20 cellular contexts compared by ENCODE assay signal in genomic region chr7:87575521-87575920, GRCh38. TPM values are rescaled to one million over a fixed set of nuclear protein-coding genes. Genes with fewer than 3 reads are reported as not detected.
DNase-seq lines count a peak whose midpoint lies in the region; TF ChIP-seq lines count a peak whose summit lies in the region.
"Had no signal": no experiment of that assay in that cellular context is flagged by ENCODE, and none has a peak within 500 bp of the region (broad histone marks: within the 10 kb centered on the region; RNA-seq: fewer than 3 reads in every experiment).

No MANE protein-coding gene starts in this region.

- H3K9me3 Mint-ChIP-seq in T-helper 2 cell treated with Interferon-gamma antibody and Interleukin-4, amounts not matched to agents 5 μg/mL and 100 μg/mL, for 36 hours: peaks cover 4% of the 10 kb centered on the region
- H3K9me3 Mint-ChIP-seq: activated T-helper 2 cell treated with anti-CD3 and anti-CD28 coated beads, Interferon-gamma antibody, Interleukin-2, Interleukin-4, amounts not matched to agents 10 μg/mL and 5 μg/mL and 100 μg/mL, durations not matched to agents 14 hours and 24 hours and 36 hours; nephron progenitor cell had no signal

- no peaks in the 10 kb centered on the region for H3K36me3 Mint-ChIP-seq in T-helper 2 cell treated with Interferon-gamma antibody and Interleukin-4, amounts not matched to agents 5 μg/mL and 100 μg/mL, for 36 hours (ENCODE audit: low read depth)
- H3K36me3 Mint-ChIP-seq: mesothelial cell of epicardium had no signal

- peaks cover 3% of the 10 kb centered on the region for H3K4me1 Mint-ChIP-seq in T-helper 2 cell treated with Interferon-gamma antibody and Interleukin-4, amounts not matched to agents 5 μg/mL and 100 μg/mL, for 36 hours (ENCODE audit: low read depth)
- H3K4me1 Mint-ChIP-seq: nephron progenitor cell had no signal

- H3K27me3 Mint-ChIP-seq in T-helper 2 cell treated with Interferon-gamma antibody and Interleukin-4, amounts not matched to agents 5 μg/mL and 100 μg/mL, for 36 hours (ENCODE audit: low read depth): no peaks in the 10 kb centered on the region
- H3K27me3 Mint-ChIP-seq: activated naive CD8-positive, alpha-beta T cell; CD4-positive, alpha-beta T cell; effector memory CD8-positive, alpha-beta T cell had no signal

- H3K4me3 ChIP-seq in colonic mucosa: no peak overlapping the region
- no peak overlapping the region for H3K4me3 ChIP-seq in uterus
- H3K4me3 ChIP-seq: esophagus muscularis mucosa had no signal

- no peak overlapping the region for H3K27ac Mint-ChIP-seq in T-helper 2 cell treated with Interferon-gamma antibody and Interleukin-4, amounts not matched to agents 5 μg/mL and 100 μg/mL, for 36 hours
- H3K27ac Mint-ChIP-seq: activated T-helper 2 cell treated with anti-CD3 and anti-CD28 coated beads, Interferon-gamma antibody, Interleukin-2, Interleukin-4, amounts not matched to agents 10 μg/mL and 5 μg/mL and 100 μg/mL, durations not matched to agents 14 hours and 24 hours and 36 hours; CD4-positive, alpha-beta T cell; mesothelial cell of epicardium; nephron progenitor cell had no signal

- no peaks in the 10 kb centered on the region for H3K9me3 ChIP-seq in colonic mucosa
- H3K9me3 ChIP-seq in uterus: no peaks in the 10 kb centered on the region
- H3K9me3 ChIP-seq: esophagus muscularis mucosa had no signal

- peak overlapping the region in 1 of 2 donors; percentile 9 for H3K9ac ChIP-seq in colonic mucosa (ENCODE audit: low read depth in 2 of 2, low read length in 2 of 2)

- TF ChIP-seq POLR2A in uterus (IDR thresholded peaks at IDR 0.05): no peak

- intact Hi-C loops in colonic mucosa (cut with DNase I): no loop called here
- intact Hi-C loops in uterus (cut with DNase I; ENCODE audit: low total_unique reads): no loop called here

- no peak overlapping the region for H3K4me3 Mint-ChIP-seq in T-helper 2 cell treated with Interferon-gamma antibody and Interleukin-4, amounts not matched to agents 5 μg/mL and 100 μg/mL, for 36 hours
- H3K4me3 Mint-ChIP-seq: CD4-positive, alpha-beta T cell; effector memory CD8-positive, alpha-beta T cell; mesothelial cell of epicardium; nephron progenitor cell had no signal

- H3K4me1 ChIP-seq in colonic mucosa (no peaks in the 10 kb centered on the region), uterus (no peaks in the 10 kb centered on the region)

- H3K27me3 ChIP-seq in colonic mucosa (no peaks in the 10 kb centered on the region), uterus (no peaks in the 10 kb centered on the region)
- H3K27me3 ChIP-seq: esophagus muscularis mucosa had no signal

- no peaks in the 10 kb centered on the region for H3K36me3 ChIP-seq in colonic mucosa
- no peaks in the 10 kb centered on the region for H3K36me3 ChIP-seq in uterus
- H3K36me3 ChIP-seq: esophagus muscularis mucosa had no signal

- peak overlapping the region; percentile 16 for H3K27ac ChIP-seq in colonic mucosa
- H3K27ac ChIP-seq in uterus: no peak overlapping the region
- H3K27ac ChIP-seq: esophagus muscularis mucosa had no signal

- TF ChIP-seq CTCF in colonic mucosa (IDR thresholded peaks at IDR 0.05): no peak
- no peak for TF ChIP-seq CTCF in uterus (IDR thresholded peaks at IDR 0.05)

- DNase-seq in Daoy (ENCODE audit: low read depth) (peak; percentile 38), LoVo (ENCODE audit: low spot score) (peak; percentile 34), colonic mucosa (no peak), occipital lobe (lab: John Stamatoyannopoulos, UW) (peak; percentile 2), uterus (no peak), NCI-H128 (lab: John Stamatoyannopoulos, UW; ENCODE audit: unreplicated experiment) (no peak)
- no peak for DNase-seq in T-helper 2 cell treated with Interferon-gamma antibody and Interleukin-4, amounts not matched to agents 5 μg/mL and 100 μg/mL, for 36 hours (ENCODE audit: low spot score)
- DNase-seq: CD4-positive, alpha-beta T cell; DMS153; effector memory CD8-positive, alpha-beta T cell; Kasumi-1; left cardiac atrium; NCI-H1092; NCI-H1930; nephron progenitor cell; substantia nigra had no signal

RNA-seq across cellular contexts. Expression of gene ABCB1, which starts 25.2 kb away (rescaled TPM):
- 11.8 and 18.9 TPM in 2 replicates for total RNA-seq in Daoy (2014; rRNA removed; shearing (Covaris generic))
- total RNA-seq in colonic mucosa: 100 to 1,000 TPM in 1 of 2 donors, 10 to 100 TPM in 1; 22.2 to 136 TPM
- total RNA-seq in occipital lobe: 14.7 TPM
- 10 to 100 TPM in 3 of 4 donors, 1 to 10 TPM in 1; 7.9 to 68.1 (median 35.6) TPM for total RNA-seq in uterus

RNA-seq across cellular contexts. Expression of gene RUNDC3B, which starts 52.7 kb away (rescaled TPM):
- 0.48 and 0.63 TPM in 2 replicates for total RNA-seq in Daoy (2014; rRNA removed; shearing (Covaris generic))
- 1 to 10 TPM; 4.9 to 5.9 TPM for total RNA-seq in colonic mucosa
- total RNA-seq in occipital lobe: 89.8 TPM
- total RNA-seq in uterus: 10 to 100 TPM in 2 of 4 donors, 1 to 10 TPM in 2; 3.2 to 34.8 (median 10.0) TPM
- total RNA-seq: activated T-helper 2 cell treated with anti-CD3 and anti-CD28 coated beads, Interferon-gamma antibody, Interleukin-2, Interleukin-4, amounts not matched to agents 10 μg/mL and 5 μg/mL and 100 μg/mL, durations not matched to agents 14 hours and 24 hours and 36 hours; mesothelial cell of epicardium had no signal

Comparison
In these comparisons a context has a peak if more than half of its experiments do, and no peak if none do; other contexts are left out.
1. DNase-seq: peak in Daoy (single experiment), LoVo (single experiment) and occipital lobe (single experiment); none in colonic mucosa (single experiment), T-helper 2 cell treated with Interferon-gamma antibody and Interleukin-4, amounts not matched to agents 5 μg/mL and 100 μg/mL, for 36 hours (single experiment), uterus (0 of 2) and NCI-H128 (single experiment).